Comparison of ENCODE assay signal across 8 cellular contexts in genomic region chr17:83173997-83174858, GRCh38.
DNase-seq lines count a peak whose midpoint lies in the region; ATAC-seq and TF ChIP-seq lines count a peak whose summit lies in the region.

No MANE protein-coding gene starts in this region.

- POLR2A ChIA-PET in MCF 10A (lab: Yijun Ruan, JAX), result interaction anchor here (0.6 kb wide), 1 partner anchor 10 kb away, joined by 3 read pairs; no protein-coding TSS in a partner anchor

- in situ Hi-C loops in brain microvascular endothelial cell (cut with HindIII; ENCODE audit: low pct_ligation_motif_present, low sequenced_read_pairs), result no loop called here

- peaks cover 14% of the 10 kb centered on the region for H3K27me3 Mint-ChIP-seq in MCF 10A (ENCODE audit: insufficient read depth, unreplicated experiment)

- H3K4me1 ChIP-seq in breast epithelium, result no peaks in the 10 kb centered on the region

- no peak overlapping the region for H3K4me3 Mint-ChIP-seq in MCF 10A (ENCODE audit: unreplicated experiment)

- TF ChIP-seq CTCF in breast epithelium (IDR thresholded peaks at IDR 0.05) (no peak), MCF 10A (IDR thresholded peaks at IDR 0.05; ENCODE audit: unreplicated experiment) (no peak), brain microvascular endothelial cell (IDR thresholded peaks at IDR 0.05; ENCODE audit: low read depth, low read length, missing control alignments) (no peak)

- TF ChIP-seq POLR2A in breast epithelium (IDR thresholded peaks at IDR 0.05), result no peak

- intact Hi-C loops in breast epithelium (cut with DNase I; ENCODE audit: low total_unique reads), result no loop called here
- intact Hi-C loops in MCF 10A (cut with micrococcal nuclease), result no loop called here

- H3K27ac Mint-ChIP-seq in MCF 10A (ENCODE audit: low read depth, unreplicated experiment), result no peak overlapping the region

- DNase-seq in breast epithelium (ENCODE audit: low spot score in 2 of 2), result peak; percentile 16 to 48
- no peak for DNase-seq in MCF 10A (ENCODE audit: unreplicated experiment)
- peak; percentile 9 for DNase-seq in NCI-H748 treated with DMSO at 0.1 percent for 48 hours (lab: John Stamatoyannopoulos, UW)
- peak; percentile 58 for DNase-seq in islet precursor cell
- no peak for DNase-seq in DMS79 (lab: John Stamatoyannopoulos, UW)
- DNase-seq in brain microvascular endothelial cell, result no peak
- DNase-seq in activated naive CD4-positive, alpha-beta T cell treated with anti-CD3 and anti-CD28 coated beads, Interleukin-2, amount 50 U/mL, for 16 hours, result no peak

- ATAC-seq in HG02763 (IDR thresholded peaks at IDR 0.05; ENCODE audit: unreplicated experiment), result no peak

- CTCF ChIA-PET in MCF 10A (lab: Yijun Ruan, JAX), result no interaction called here

- H3K9me3 ChIP-seq in breast epithelium, result no peaks in the 10 kb centered on the region

- H3K4me3 ChIP-seq in breast epithelium, result no peak overlapping the region
- no peak overlapping the region for H3K4me3 ChIP-seq in brain microvascular endothelial cell (ENCODE audit: low read depth, low read length)

- no TSS peak for BruUV-seq in MCF 10A (replicated peaks; lab: Mats Ljungman, UMichigan)

- no peaks in the 10 kb centered on the region for H3K9me3 Mint-ChIP-seq in MCF 10A (ENCODE audit: unreplicated experiment)

- H3K36me3 ChIP-seq in breast epithelium (no peaks in the 10 kb centered on the region), brain microvascular endothelial cell (replicated peaks) (no peaks in the 10 kb centered on the region)

- H3K27me3 ChIP-seq in breast epithelium (no peaks in the 10 kb centered on the region), brain microvascular endothelial cell (replicated peaks) (no peaks in the 10 kb centered on the region)

- no peaks in the 10 kb centered on the region for H3K36me3 Mint-ChIP-seq in MCF 10A (ENCODE audit: insufficient read depth, unreplicated experiment)

- H3K4me1 Mint-ChIP-seq in MCF 10A (ENCODE audit: insufficient read depth, unreplicated experiment), result no peaks in the 10 kb centered on the region

- no peak overlapping the region for H3K27ac ChIP-seq in breast epithelium
- no peak overlapping the region for H3K27ac ChIP-seq in brain microvascular endothelial cell

Comparison
In these comparisons a context has a peak if more than half of its experiments do, and no peak if none do; other contexts are left out.
1. DNase-seq: peak in breast epithelium (2 of 2), NCI-H748 treated with DMSO at 0.1 percent for 48 hours (single experiment) and islet precursor cell (single experiment); none in MCF 10A (single experiment), DMS79 (single experiment), brain microvascular endothelial cell (single experiment) and activated naive CD4-positive, alpha-beta T cell treated with anti-CD3 and anti-CD28 coated beads, Interleukin-2, amount 50 U/mL, for 16 hours (single experiment).